Comparison of ENCODE assay signal across 24 cellular contexts in the genomic region with DNA sequence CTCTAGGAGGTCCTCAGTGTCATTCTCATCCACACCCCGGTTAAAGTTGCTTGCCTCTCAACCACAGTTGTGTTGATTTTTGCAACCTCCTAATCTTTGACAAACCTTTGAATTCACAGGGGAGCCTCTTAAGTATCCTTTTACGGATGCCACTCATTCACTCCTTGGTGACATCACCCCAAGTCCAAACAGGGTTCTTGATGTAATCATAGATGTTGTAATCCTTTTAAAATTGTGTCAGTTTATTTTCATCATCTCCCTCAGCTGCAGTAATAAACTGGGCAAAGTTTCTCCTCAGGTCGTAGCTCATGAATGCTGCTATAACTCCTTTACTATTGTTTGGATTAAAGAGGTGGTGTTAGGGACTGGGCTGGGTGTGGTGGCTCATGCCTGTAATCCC.
"Had no signal": no experiment of that assay in that cellular context is flagged by ENCODE, and none has a peak within 500 bp of the region (broad histone marks: within the 10 kb centered on the region; RNA-seq: fewer than 3 reads in every experiment).

No MANE protein-coding gene starts in this region.

- ATAC-seq: activated naive CD8-positive, alpha-beta T cell treated with anti-CD3 and anti-CD28 coated beads, Interleukin-2, amount 50 U/mL, for 24 hours; left lobe of liver; upper lobe of right lung had no signal

- H3K36me3 Mint-ChIP-seq: activated naive CD4-positive, alpha-beta T cell treated with anti-CD3 and anti-CD28 coated beads, Interleukin-2, amount 10 ng/mL, durations not matched to agents 7 days and 5 days had no signal

- H3K36me3 ChIP-seq: ascending aorta, esophagus muscularis mucosa, sigmoid colon, upper lobe of right lung had no signal

- H3K4me3 Mint-ChIP-seq: activated naive CD4-positive, alpha-beta T cell treated with anti-CD3 and anti-CD28 coated beads, Interleukin-2, amount 10 ng/mL, durations not matched to agents 7 days and 5 days; activated naive CD8-positive, alpha-beta T cell treated with anti-CD3 and anti-CD28 coated beads, Interleukin-2, amount 50 U/mL, for 24 hours; dendritic cell treated with granulocyte-macrophage colony-stimulating factor and Interleukin-4, amounts not matched to agents 40 ng/mL and 50 ng/mL, for 4 days; nephron progenitor cell; T-helper 1 cell treated with Interleukin-12 subunit alpha and Interleukin-12 subunit beta and Interleukin-4 antibody, amounts not matched to agents 30 μg/mL and 1 μg/mL, for 36 hours had no signal

- H3K4me2 ChIP-seq: hepatocyte had no signal

- H3K79me2 ChIP-seq: hepatocyte had no signal

- H3K4me1 Mint-ChIP-seq: activated naive CD4-positive, alpha-beta T cell treated with anti-CD3 and anti-CD28 coated beads, Interleukin-2, amount 10 ng/mL, durations not matched to agents 7 days and 5 days; activated naive CD8-positive, alpha-beta T cell treated with anti-CD3 and anti-CD28 coated beads, Interleukin-2, amount 50 U/mL, for 24 hours; nephron progenitor cell had no signal

- DNase-seq: activated CD4-positive, alpha-beta T cell treated with anti-CD3 and anti-CD28 coated beads, Interleukin-2, amount 50 U/mL, for 1 hour; activated CD4-positive, CD25-positive, alpha-beta regulatory T cell treated with anti-CD3 and anti-CD28 coated beads, Interleukin-2, amount 50 U/mL, for 72 hours; activated CD8-positive, alpha-beta memory T cell treated with anti-CD3 and anti-CD28 coated beads, Interleukin-2, amount 50 U/mL, for 4 hours; activated effector memory CD4-positive, alpha-beta T cell treated with Interleukin-2 at 50 U/mL for 16 hours; activated naive CD4-positive, alpha-beta T cell treated with anti-CD3 and anti-CD28 coated beads, Interleukin-2, amount 10 ng/mL, durations not matched to agents 7 days and 5 days; activated naive CD8-positive, alpha-beta T cell treated with anti-CD3 and anti-CD28 coated beads, Interleukin-2, amount 50 U/mL, for 24 hours; activated T-cell treated with anti-CD3 and anti-CD28 coated beads, Interleukin-2, amount 50 U/mL, for 48 hours; cerebellar nuclear complex; effector CD8-positive, alpha-beta T cell; foreskin fibroblast; midbrain; nephron progenitor cell; nucleus accumbens; posterior cingulate gyrus; sigmoid colon; stimulated activated naive CD4-positive, alpha-beta T cell; upper lobe of right lung had no signal

- H3K4me3 ChIP-seq: ascending aorta, esophagus muscularis mucosa, hepatocyte, sigmoid colon, upper lobe of right lung had no signal

- H3K27ac ChIP-seq: ascending aorta, esophagus muscularis mucosa, hepatocyte, sigmoid colon, upper lobe of right lung, VCaP had no signal

- H3K9me3 Mint-ChIP-seq: dendritic cell treated with granulocyte-macrophage colony-stimulating factor and Interleukin-4, amounts not matched to agents 40 ng/mL and 50 ng/mL, for 4 days; nephron progenitor cell had no signal

- H3K27me3 ChIP-seq: ascending aorta, esophagus muscularis mucosa, hepatocyte, sigmoid colon, upper lobe of right lung had no signal

- H3K4me1 ChIP-seq: ascending aorta, esophagus muscularis mucosa, sigmoid colon, upper lobe of right lung had no signal

- H3K9me3 ChIP-seq: ascending aorta, esophagus muscularis mucosa, sigmoid colon, upper lobe of right lung had no signal

- H2AFZ ChIP-seq: hepatocyte had no signal

- H3K27me3 Mint-ChIP-seq: activated naive CD4-positive, alpha-beta T cell treated with anti-CD3 and anti-CD28 coated beads, Interleukin-2, amount 10 ng/mL, durations not matched to agents 7 days and 5 days; activated naive CD8-positive, alpha-beta T cell treated with anti-CD3 and anti-CD28 coated beads, Interleukin-2, amount 50 U/mL, for 24 hours; dendritic cell treated with granulocyte-macrophage colony-stimulating factor and Interleukin-4, amounts not matched to agents 40 ng/mL and 50 ng/mL, for 4 days had no signal

- H3K27ac Mint-ChIP-seq: activated naive CD4-positive, alpha-beta T cell treated with anti-CD3 and anti-CD28 coated beads, Interleukin-2, amount 10 ng/mL, durations not matched to agents 7 days and 5 days; activated naive CD8-positive, alpha-beta T cell treated with anti-CD3 and anti-CD28 coated beads, Interleukin-2, amount 50 U/mL, for 24 hours; dendritic cell treated with granulocyte-macrophage colony-stimulating factor and Interleukin-4, amounts not matched to agents 40 ng/mL and 50 ng/mL, for 4 days; nephron progenitor cell; T-helper 1 cell treated with Interleukin-12 subunit alpha and Interleukin-12 subunit beta and Interleukin-4 antibody, amounts not matched to agents 30 μg/mL and 1 μg/mL, for 36 hours had no signal
